In genomic region chrX:1488141-1488540, GRCh38 we compare ENCODE assay signal across 24 cellular contexts. TPM values are rescaled to one million over a fixed set of nuclear protein-coding genes. Genes with fewer than 3 reads are reported as not detected.
DNase-seq lines count a peak whose midpoint lies in the region; ATAC-seq, FAIRE-seq and TF ChIP-seq lines count a peak whose summit lies in the region.
"Had no signal": no experiment of that assay in that cellular context is flagged by ENCODE, and none has a peak within 500 bp of the region (broad histone marks: within the 10 kb centered on the region; RNA-seq: fewer than 3 reads in every experiment).

No MANE protein-coding gene starts in this region.

- H3K9me3 ChIP-seq in CD4-positive, CD25-positive, alpha-beta regulatory T cell (ENCODE audit: control insufficient read depth in 2 of 2, low read length in 2 of 2) = no peaks in the 10 kb centered on the region
- H3K9me3 ChIP-seq in neural progenitor cell (ENCODE audit: low read depth) = no peaks in the 10 kb centered on the region
- H3K9me3 ChIP-seq: ascending aorta, ovary, SK-N-SH had no signal

- no peak for TF ChIP-seq CTCF in neural progenitor cell (IDR thresholded peaks at IDR 0.05)
- no peak for TF ChIP-seq CTCF in brain microvascular endothelial cell (IDR thresholded peaks at IDR 0.05; ENCODE audit: low read depth, low read length, missing control alignments)

- H3K36me3 ChIP-seq in CD4-positive, CD25-positive, alpha-beta regulatory T cell (ENCODE audit: control insufficient read depth, insufficient read depth, low read length) = peaks cover 53% of the 10 kb centered on the region
- H3K36me3 ChIP-seq in neural progenitor cell (no peaks in the 10 kb centered on the region), brain microvascular endothelial cell (replicated peaks) (no peaks in the 10 kb centered on the region)
- H3K36me3 ChIP-seq: ascending aorta, ovary had no signal

- no peaks in the 10 kb centered on the region for H4K20me1 ChIP-seq in neural progenitor cell (ENCODE audit: low read depth)

- no peaks in the 10 kb centered on the region for H3K27me3 ChIP-seq in CD4-positive, CD25-positive, alpha-beta regulatory T cell (ENCODE audit: control insufficient read depth, insufficient read depth, low read length)
- no peaks in the 10 kb centered on the region for H3K27me3 ChIP-seq in neural progenitor cell
- H3K27me3 ChIP-seq in brain microvascular endothelial cell (replicated peaks) = no peaks in the 10 kb centered on the region
- H3K27me3 ChIP-seq: ascending aorta, foreskin keratinocyte, ovary had no signal

- peaks cover 11% of the 10 kb centered on the region for H3K4me1 ChIP-seq in CD4-positive, CD25-positive, alpha-beta regulatory T cell (ENCODE audit: control insufficient read depth, insufficient read depth, low read length, poor library complexity, severe bottlenecking)
- no peaks in the 10 kb centered on the region for H3K4me1 ChIP-seq in neural progenitor cell
- H3K4me1 ChIP-seq: ascending aorta, foreskin keratinocyte had no signal

- no peak overlapping the region for H3K9ac ChIP-seq in neural progenitor cell
- H3K9ac ChIP-seq: KMS-11, SK-N-SH had no signal

- peaks cover 18% of the 10 kb centered on the region for H3F3A ChIP-seq in neural progenitor cell (ENCODE audit: low read depth)

- FAIRE-seq in GM19239 (lab: Jason Lieb, UNC) = peak; percentile 63
- FAIRE-seq: colon, GM18507 had no signal

- H3K4me3 ChIP-seq in CD4-positive, CD25-positive, alpha-beta regulatory T cell (ENCODE audit: low read depth, low read length) = no peak overlapping the region
- no peak overlapping the region for H3K4me3 ChIP-seq in neural progenitor cell
- no peak overlapping the region for H3K4me3 ChIP-seq in brain microvascular endothelial cell (ENCODE audit: low read depth, low read length)
- H3K4me3 ChIP-seq: ascending aorta, ovary had no signal

- ATAC-seq in CD4-positive, CD25-positive, alpha-beta regulatory T cell (ENCODE audit: low read depth in 2 of 2) = no peak
- no peak for ATAC-seq in GM19023 (IDR thresholded peaks at IDR 0.05; ENCODE audit: unreplicated experiment)
- ATAC-seq: foreskin keratinocyte, Panc1 had no signal

- peaks cover 7 to 31% (median 20%) of the 10 kb centered on the region in 4 donors for H3K4me1 Mint-ChIP-seq in CD4-positive, CD25-positive, alpha-beta regulatory T cell
- no peaks in the 10 kb centered on the region for H3K4me1 Mint-ChIP-seq in neural progenitor cell

- no peak overlapping the region for H3K4me2 ChIP-seq in neural progenitor cell
- H3K4me2 ChIP-seq: KMS-11, SK-N-SH had no signal

- peak overlapping the region in 2 of 3 donors; percentile 41 to 55 for H3K27ac Mint-ChIP-seq in CD4-positive, CD25-positive, alpha-beta regulatory T cell
- H3K27ac Mint-ChIP-seq in neural progenitor cell = no peak overlapping the region

- in situ Hi-C loops in brain microvascular endothelial cell (cut with HindIII; ENCODE audit: low pct_ligation_motif_present, low sequenced_read_pairs) = no loop called here

- H3K27ac ChIP-seq in CD4-positive, CD25-positive, alpha-beta regulatory T cell (ENCODE audit: insufficient read depth, low read length, poor library complexity, severe bottlenecking) = no peak overlapping the region
- H3K27ac ChIP-seq in neural progenitor cell (no peak overlapping the region), brain microvascular endothelial cell (no peak overlapping the region)
- H3K27ac ChIP-seq: ascending aorta, foreskin keratinocyte, KMS-11, ovary had no signal

- H3K79me2 ChIP-seq in neural progenitor cell (ENCODE audit: low read depth) = no peaks in the 10 kb centered on the region

- no peak for DNase-seq in CD4-positive, CD25-positive, alpha-beta regulatory T cell
- DNase-seq in GM19239 (ENCODE audit: insufficient read length, low spot score) = no peak
- DNase-seq in activated CD8-positive, alpha-beta memory T cell treated with anti-CD3 and anti-CD28 coated beads, Interleukin-2, amount 50 U/mL, for 48 hours = peak; percentile 46
- DNase-seq in neural progenitor cell (ENCODE audit: low spot score) = no peak
- DNase-seq in hypothalamus (lab: John Stamatoyannopoulos, UW) = no peak
- DNase-seq in NCI-H1694 treated with DMSO at 0.1 percent for 48 hours (lab: John Stamatoyannopoulos, UW) = no peak
- DNase-seq in brain microvascular endothelial cell = no peak
- DNase-seq: activated gamma-delta T cell treated with Interleukin-2 at 50 U/mL for 16 hours; AML-193; DMS153; foreskin keratinocyte; HCEC 1CT; NCI-H1092 treated with DMSO at 0.1 percent for 48 hours; NCI-H774; ovary; SK-N-SH; stimulated activated CD4-positive, alpha-beta T cell treated with anti-CD3 and anti-CD28 coated beads, Interleukin-4, amount 100 ng/mL, for 1 hour had no signal

- no peak overlapping the region for H3K4me3 Mint-ChIP-seq in CD4-positive, CD25-positive, alpha-beta regulatory T cell
- H3K4me3 Mint-ChIP-seq in neural progenitor cell = peak overlapping the region; percentile 41

- no peaks in the 10 kb centered on the region for H3K27me3 Mint-ChIP-seq in CD4-positive, CD25-positive, alpha-beta regulatory T cell
- H3K27me3 Mint-ChIP-seq in neural progenitor cell (ENCODE audit: insufficient read depth, low read depth) = peaks cover 18% of the 10 kb centered on the region

- no peak overlapping the region for H2AFZ ChIP-seq in neural progenitor cell (replicated peaks)

- peaks cover 0 to 3% (median 0%) of the 10 kb centered on the region in 7 donors for H3K9me3 Mint-ChIP-seq in CD4-positive, CD25-positive, alpha-beta regulatory T cell
- peaks cover 25% of the 10 kb centered on the region for H3K9me3 Mint-ChIP-seq in neural progenitor cell

- H3K36me3 Mint-ChIP-seq in CD4-positive, CD25-positive, alpha-beta regulatory T cell = peaks cover 42% of the 10 kb centered on the region
- peaks cover 5% of the 10 kb centered on the region for H3K36me3 Mint-ChIP-seq in neural progenitor cell

RNA-seq across cellular contexts. Expression of gene ASMTL, which starts 35.4 kb away (rescaled TPM):
- 47.7 TPM for total RNA-seq in CD4-positive, CD25-positive, alpha-beta regulatory T cell
- 10 to 100 TPM; 32.1 to 50.1 (median 41.0) TPM for polyA plus RNA-seq in CD4-positive, CD25-positive, alpha-beta regulatory T cell
- 46.1 and 73.2 TPM in 2 replicates for total RNA-seq in neural progenitor cell (ENCODE audit: low replicate concordance)

RNA-seq across cellular contexts. Expression of gene P2RY8, which starts 48.8 kb away (rescaled TPM):
- 158 TPM for total RNA-seq in CD4-positive, CD25-positive, alpha-beta regulatory T cell
- 100 to 1,000 TPM; 189 to 222 (median 207) TPM for polyA plus RNA-seq in CD4-positive, CD25-positive, alpha-beta regulatory T cell
- total RNA-seq in neural progenitor cell (ENCODE audit: low replicate concordance) = 0.32 and 0.68 TPM in 2 replicates
- total RNA-seq: foreskin keratinocyte, temporal lobe had no signal
- polyA plus RNA-seq: foreskin keratinocyte had no signal

Comparison
In these comparisons a context has a peak if more than half of its experiments do, and no peak if none do; other contexts are left out.
1. RNA of gene P2RY8, which starts 48.8 kb away (total RNA-seq): 158 TPM in CD4-positive, CD25-positive, alpha-beta regulatory T cell (single experiment); 0.32 to 0.68 TPM in neural progenitor cell; every median in the first group is over 10 times any median in the second.